Comparison of ENCODE assay signal across 23 cellular contexts in the genomic region with DNA sequence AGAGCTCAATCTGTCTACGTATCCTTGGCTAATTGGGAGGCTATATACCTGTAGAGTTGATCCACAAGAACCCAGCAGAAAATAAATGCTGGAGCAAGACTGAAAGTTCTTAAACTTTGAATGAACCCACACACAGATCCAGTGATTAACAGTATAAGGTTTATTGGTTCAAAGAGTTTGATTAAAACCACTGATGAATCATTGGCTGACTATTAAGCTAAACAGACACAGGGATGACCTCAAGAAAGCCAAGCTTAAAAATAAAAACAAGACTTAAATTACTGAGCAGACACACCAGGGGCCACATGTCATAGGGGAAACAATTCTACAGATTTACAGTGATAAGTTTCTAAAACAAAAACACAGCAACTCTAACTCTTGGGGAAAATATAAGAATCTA.
DNase-seq lines count a peak whose midpoint lies in the region; ATAC-seq and TF ChIP-seq lines count a peak whose summit lies in the region.
"Had no signal": no experiment of that assay in that cellular context is flagged by ENCODE, and none has a peak within 500 bp of the region (broad histone marks: within the 10 kb centered on the region; RNA-seq: fewer than 3 reads in every experiment).

No MANE protein-coding gene starts in this region.

- no peak overlapping the region for H3K4me3 Mint-ChIP-seq in endodermal cell
- H3K4me3 Mint-ChIP-seq: IgD-negative memory B cell, neural crest cell had no signal

- H3K4me1 ChIP-seq in PC-3 (ENCODE audit: insufficient read depth, low read length) (peaks cover 16% of the 10 kb centered on the region), endodermal cell (ENCODE audit: control insufficient read depth, insufficient read depth, low read length) (no peaks in the 10 kb centered on the region)

- no peak overlapping the region for H3K9ac ChIP-seq in PC-3 (ENCODE audit: low read length)
- H3K9ac ChIP-seq in endodermal cell (ENCODE audit: extremely low read depth, low read length, poor library complexity, severe bottlenecking) = no peak overlapping the region

- BruUV-seq in PC-3 (replicated peaks; lab: Mats Ljungman, UMichigan) = no TSS peak

- ATAC-seq in PC-3 = no peak
- ATAC-seq in HG02981 (IDR thresholded peaks at IDR 0.05; ENCODE audit: unreplicated experiment) = no peak
- ATAC-seq: esophagus mucosa had no signal

- H3K9me3 Mint-ChIP-seq in endodermal cell = no peaks in the 10 kb centered on the region
- H3K9me3 Mint-ChIP-seq: IgD-negative memory B cell, neural crest cell had no signal

- H3K27me3 ChIP-seq in PC-3 (ENCODE audit: low read length) (no peaks in the 10 kb centered on the region), endodermal cell (ENCODE audit: control insufficient read depth, insufficient read depth, low read length, poor library complexity, severe bottlenecking) (no peaks in the 10 kb centered on the region)
- H3K27me3 ChIP-seq: MG63 had no signal

- H3K36me3 ChIP-seq in PC-3 (ENCODE audit: low read depth, low read length) (no peaks in the 10 kb centered on the region), endodermal cell (ENCODE audit: control insufficient read depth, insufficient read depth, low read length) (no peaks in the 10 kb centered on the region)
- H3K36me3 ChIP-seq: left ventricle myocardium inferior, MG63 had no signal

- H3K4me3 ChIP-seq in PC-3 (ENCODE audit: low read length) (no peak overlapping the region), endodermal cell (ENCODE audit: low read length) (no peak overlapping the region)
- H3K4me3 ChIP-seq: left ventricle myocardium inferior, MG63 had no signal

- intact Hi-C loops in PC-3 (cut with micrococcal nuclease) = no loop called here

- 83 to 92% methylated on average over 1 of the region's 1 CpG for WGBS in endodermal cell (ENCODE audit: insufficient coverage in 1 of 2, insufficient read length in 1 of 2), 2 experiments

- H3F3A ChIP-seq in PC-3 (ENCODE audit: low read length, unreplicated experiment) = no peaks in the 10 kb centered on the region

- no peaks in the 10 kb centered on the region for H3K9me2 ChIP-seq in PC-3 (replicated peaks; ENCODE audit: low read length)

- no peaks in the 10 kb centered on the region for H4K20me1 ChIP-seq in PC-3 (ENCODE audit: low read length)

- TF ChIP-seq CTCF in PC-3 (conservative IDR thresholded peaks at IDR 0.05; ENCODE audit: low read depth, low read length) (no peak), endodermal cell (conservative IDR thresholded peaks at IDR 0.05) (no peak)

- H3K4me2 ChIP-seq in PC-3 (ENCODE audit: low read length) = peak overlapping the region; percentile 29; the same call in 1 of the 2 replicates

- H3K9me3 ChIP-seq in PC-3 (ENCODE audit: low read length) (no peaks in the 10 kb centered on the region), endodermal cell (ENCODE audit: control insufficient read depth, low read length) (no peaks in the 10 kb centered on the region)
- H3K9me3 ChIP-seq: left ventricle myocardium inferior, MG63 had no signal

- no peaks in the 10 kb centered on the region for H3K27me3 Mint-ChIP-seq in endodermal cell (ENCODE audit: insufficient read depth)
- H3K27me3 Mint-ChIP-seq: progenitor cell of endocrine pancreas had no signal

- POLR2A ChIA-PET in PC-3 (lab: Charles Lee; ENCODE audit: unreplicated experiment) = interaction anchor here (0.6 kb wide), 1 partner anchor 10 kb away, joined by 3 read pairs; no protein-coding TSS in a partner anchor

- peaks cover 15% of the 10 kb centered on the region for H3K4me1 Mint-ChIP-seq in endodermal cell

- H3K36me3 Mint-ChIP-seq in endodermal cell (ENCODE audit: low read depth) = no peaks in the 10 kb centered on the region
- H3K36me3 Mint-ChIP-seq: IgD-negative memory B cell had no signal

- no peaks in the 10 kb centered on the region for H3K79me2 ChIP-seq in PC-3 (ENCODE audit: low read length)

- H2AFZ ChIP-seq in PC-3 (ENCODE audit: low read length) = 0 out of 2 replicates have a peak overlapping the region, but pooled peaks have one; percentile 46

- H3K27ac ChIP-seq in PC-3 (ENCODE audit: low read length) = no peak overlapping the region
- no peak overlapping the region for H3K27ac ChIP-seq in epithelial cell of prostate
- H3K27ac ChIP-seq in endodermal cell (ENCODE audit: low read depth, low read length) = no peak overlapping the region
- H3K27ac ChIP-seq: left ventricle myocardium inferior had no signal

- peak; percentile 77 for DNase-seq in EH (ENCODE audit: low read depth)
- DNase-seq in PC-3 = peak; percentile 58
- DNase-seq in epithelial cell of prostate (ENCODE audit: low read depth, low spot score) = peak; percentile 64
- peak; percentile 39 for DNase-seq in left kidney (ENCODE audit: low read depth, low spot score)
- DNase-seq in endodermal cell = no peak
- no peak for DNase-seq in NCI-H187 (lab: John Stamatoyannopoulos, UW)
- DNase-seq in inferior parietal cortex (ENCODE audit: extremely low spot score) = no peak
- DNase-seq: activated naive CD4-positive, alpha-beta T cell treated with Interleukin-2 at 50 U/mL for 16 hours; activated T-cell treated with anti-CD3 and anti-CD28 coated beads, Interleukin-2, amount 50 U/mL, for 1 hour; amygdala; DMS 273 treated with DMSO at 0.1 percent for 48 hours; GDM1; head of caudate nucleus; left ventricle myocardium inferior; MG63; NCI-H146; NCI-H526 treated with DMSO at 0.1 percent for 48 hours; T-helper 9 cell had no signal

- CTCF ChIA-PET in PC-3 (lab: Charles Lee) = no interaction called here

- no peak overlapping the region for H3K27ac Mint-ChIP-seq in endodermal cell
- H3K27ac Mint-ChIP-seq: progenitor cell of endocrine pancreas had no signal

Comparison
In these comparisons a context has a peak if more than half of its experiments do, and no peak if none do; other contexts are left out.
1. DNase-seq: peak in EH (single experiment), PC-3 (single experiment), epithelial cell of prostate (single experiment) and left kidney (single experiment); none in endodermal cell (single experiment), NCI-H187 (0 of 2) and inferior parietal cortex (single experiment).